20 cellular contexts compared by ENCODE assay signal in the genomic region with DNA sequence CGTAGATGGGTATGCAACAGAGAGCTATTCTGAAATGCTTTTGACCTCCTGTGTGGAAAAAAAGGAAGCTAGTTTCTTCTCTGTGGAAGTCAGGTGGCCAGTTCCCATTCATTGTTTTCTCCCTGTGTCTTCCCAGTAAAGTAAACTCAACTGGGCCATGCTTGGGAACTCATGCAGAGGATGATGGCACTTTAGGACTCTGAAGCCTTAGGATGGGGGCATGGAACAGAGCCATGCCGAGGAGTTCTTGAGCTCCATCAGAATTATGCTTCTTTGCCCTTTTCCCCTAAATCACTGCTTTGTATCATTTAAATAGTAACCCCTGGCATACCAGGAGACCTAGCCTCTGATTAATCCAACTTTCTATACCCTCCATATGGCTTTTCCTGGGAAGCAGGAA. TPM values are rescaled to one million over a fixed set of nuclear protein-coding genes. Genes with fewer than 3 reads are reported as not detected.
DNase-seq lines count a peak whose midpoint lies in the region; ATAC-seq, FAIRE-seq and TF ChIP-seq lines count a peak whose summit lies in the region.
"Had no signal": no experiment of that assay in that cellular context is flagged by ENCODE, and none has a peak within 500 bp of the region (broad histone marks: within the 10 kb centered on the region; RNA-seq: fewer than 3 reads in every experiment).

No MANE protein-coding gene starts in this region.

- H3K4me3 ChIP-seq in OCI-LY3 (ENCODE audit: low read length) (no peak overlapping the region), GM12878 (no peak overlapping the region), thyroid gland (replicated peaks in 1 of 3) (no peak overlapping the region)
- H3K4me3 ChIP-seq: SJSA1 had no signal

- peaks cover 78% of the 10 kb centered on the region for H3K4me1 Mint-ChIP-seq in nephron progenitor cell
- H3K4me1 Mint-ChIP-seq in stimulated activated naive B cell treated with anti-CD40 and anti-IgM and Interleukin-4, amounts not matched to agents 10 μg/mL and 1 μg/mL and 100 μg/mL, for 72 hours: peaks cover 33 to 72% of the 10 kb centered on the region in 2 donors
- H3K4me1 Mint-ChIP-seq in T-helper 2 cell treated with Interferon-gamma antibody and Interleukin-4, amounts not matched to agents 5 μg/mL and 100 μg/mL, for 36 hours (ENCODE audit: low read depth): peaks cover 30% of the 10 kb centered on the region

- 0 out of 2 replicates have a peak overlapping the region, but pooled peaks have one; percentile 77 for H3K4me2 ChIP-seq in OCI-LY3 (ENCODE audit: low read length)
- peak overlapping the region; percentile 17; the same call in 1 of the 2 replicates for H3K4me2 ChIP-seq in GM12878 (ENCODE audit: control insufficient read depth, insufficient read depth)

- H3K79me2 ChIP-seq in OCI-LY3 (ENCODE audit: low read length): peaks cover 73% of the 10 kb centered on the region
- H3K79me2 ChIP-seq in GM12878 (ENCODE audit: control insufficient read depth, insufficient read depth, low read length): no peaks in the 10 kb centered on the region; the same call in none of the 2 replicates

- CTCF ChIA-PET in GM12878 (lab: Yijun Ruan, JAX): interaction anchor here (0.9 to 4.8 kb wide), 6 partner anchors 9 to 521 kb away, joined by 3 to 20 read pairs (median 4); no protein-coding TSS in a partner anchor

- peaks cover 23% of the 10 kb centered on the region for H3K36me3 ChIP-seq in OCI-LY3 (replicated peaks; ENCODE audit: low read depth, low read length)
- no peaks in the 10 kb centered on the region for H3K36me3 ChIP-seq in GM12878 (ENCODE audit: control insufficient read depth in 2 of 2, insufficient read depth in 2 of 2, low read length in 1 of 2)
- H3K36me3 ChIP-seq in thyroid gland: no peaks in the 10 kb centered on the region
- H3K36me3 ChIP-seq: SJSA1 had no signal

- H3K27ac Mint-ChIP-seq in nephron progenitor cell: no peak overlapping the region
- no peak overlapping the region for H3K27ac Mint-ChIP-seq in stimulated activated naive B cell treated with anti-CD40 and anti-IgM and Interleukin-4, amounts not matched to agents 10 μg/mL and 1 μg/mL and 100 μg/mL, for 72 hours
- H3K27ac Mint-ChIP-seq in T-helper 2 cell treated with Interferon-gamma antibody and Interleukin-4, amounts not matched to agents 5 μg/mL and 100 μg/mL, for 36 hours: no peak overlapping the region

- H4K20me1 ChIP-seq in OCI-LY3 (ENCODE audit: insufficient read depth, low read length) (no peaks in the 10 kb centered on the region), GM12878 (ENCODE audit: control insufficient read depth, insufficient read depth) (no peaks in the 10 kb centered on the region)

- BruUV-seq in GM12878 (replicated peaks; lab: Mats Ljungman, UMichigan): no TSS peak

- H3K27ac ChIP-seq in OCI-LY3 (ENCODE audit: low read length) (peak overlapping the region; percentile 87; the same call in 1 of the 2 replicates), GM12878 (ENCODE audit: control insufficient read depth, insufficient read depth) (no peak overlapping the region), thyroid gland (peak overlapping the region in 2 of 3 donors; percentile 38 to 74)
- H3K27ac ChIP-seq: SJSA1 had no signal

- H3K36me3 Mint-ChIP-seq in nephron progenitor cell (ENCODE audit: low read depth): peaks cover 39% of the 10 kb centered on the region
- H3K36me3 Mint-ChIP-seq in stimulated activated naive B cell treated with anti-CD40 and anti-IgM and Interleukin-4, amounts not matched to agents 10 μg/mL and 1 μg/mL and 100 μg/mL, for 72 hours: peaks cover 7 to 27% of the 10 kb centered on the region in 2 donors
- peaks cover 15% of the 10 kb centered on the region for H3K36me3 Mint-ChIP-seq in T-helper 2 cell treated with Interferon-gamma antibody and Interleukin-4, amounts not matched to agents 5 μg/mL and 100 μg/mL, for 36 hours (ENCODE audit: low read depth)

- intact Hi-C loops in GM12878 (cut with micrococcal nuclease; ENCODE audit: unreplicated experiment): loop anchor here (10.0 kb wide), 2 partner anchors 139 to 471 kb away; partner anchors contain the start of gene NXT2
- intact Hi-C loops in thyroid gland (cut with DNase I): no loop called here

- TF ChIP-seq CTCF in OCI-LY3 (IDR thresholded peaks at IDR 0.05; ENCODE audit: low read depth, low read length): no peak
- no peak for TF ChIP-seq CTCF in GM12878 (IDR thresholded peaks at IDR 0.05 in 2 of 3, conservative IDR thresholded peaks at IDR 0.05 in 1 of 3; ENCODE audit: control insufficient read depth in 2 of 3, extremely low read depth in 1 of 3, insufficient read depth in 1 of 3, low read depth in 3 of 3, low read length in 3 of 3)
- TF ChIP-seq CTCF in nephron progenitor cell (IDR thresholded peaks at IDR 0.05): no peak
- no peak for TF ChIP-seq CTCF in thyroid gland (IDR thresholded peaks at IDR 0.05)

- in situ Hi-C loops in GM12878 (cut with MboI): no loop called here

- SMC1A ChIA-PET in GM12878 (lab: Charles Lee; ENCODE audit: uncharacterized antibody, unreplicated experiment): interaction anchor here (0.8 to 2.0 kb wide), 5 partner anchors 9 to 140 kb away, joined by 3 to 8 read pairs (median 3); no protein-coding TSS in a partner anchor

- RAD21 ChIA-PET in GM12878 (lab: Charles Lee; ENCODE audit: unreplicated experiment): interaction anchor here (0.7 to 1.0 kb wide), 2 partner anchors 20 to 38 kb away, joined by 3 read pairs; no protein-coding TSS in a partner anchor

- no peak for TF ChIP-seq EP300 in GM12878 (IDR thresholded peaks at IDR 0.05; ENCODE audit: borderline replicate concordance in 1 of 2, control insufficient read depth in 1 of 2, low read depth in 2 of 2, low read length in 2 of 2)

- peak overlapping the region; percentile 62 for H3K4me3 Mint-ChIP-seq in nephron progenitor cell
- no peak overlapping the region for H3K4me3 Mint-ChIP-seq in stimulated activated naive B cell treated with anti-CD40 and anti-IgM and Interleukin-4, amounts not matched to agents 10 μg/mL and 1 μg/mL and 100 μg/mL, for 72 hours
- no peak overlapping the region for H3K4me3 Mint-ChIP-seq in T-helper 2 cell treated with Interferon-gamma antibody and Interleukin-4, amounts not matched to agents 5 μg/mL and 100 μg/mL, for 36 hours

- H3K4me1 ChIP-seq in OCI-LY3 (ENCODE audit: low read length): peaks cover 57% of the 10 kb centered on the region
- H3K4me1 ChIP-seq in GM12878 (ENCODE audit: control insufficient read depth, insufficient read depth, low read length): peaks cover 8% of the 10 kb centered on the region
- peaks cover 24 to 33% of the 10 kb centered on the region in 2 donors for H3K4me1 ChIP-seq in thyroid gland

- H2AFZ ChIP-seq in OCI-LY3 (ENCODE audit: low read depth, low read length): no peak overlapping the region
- H2AFZ ChIP-seq in GM12878 (ENCODE audit: control insufficient read depth, low read depth, low read length): no peak overlapping the region

- no peak overlapping the region for H3K9ac ChIP-seq in OCI-LY3 (ENCODE audit: low read length)
- no peak overlapping the region for H3K9ac ChIP-seq in GM12878 (ENCODE audit: control insufficient read depth, insufficient read depth, low read length)

- no peak for TF ChIP-seq RAD21 in GM12878 (IDR thresholded peaks at IDR 0.05; ENCODE audit: insufficient read depth, low read depth, low read length)

- H3K9me3 ChIP-seq in OCI-LY3 (ENCODE audit: insufficient read depth, low read length) (no peaks in the 10 kb centered on the region), GM12878 (replicated peaks; ENCODE audit: control insufficient read depth, insufficient read depth, low read length) (no peaks in the 10 kb centered on the region; the same call in 2 of the 3 replicates), thyroid gland (no peaks in the 10 kb centered on the region)
- H3K9me3 ChIP-seq: SJSA1 had no signal

- DNase-seq in GM12878 (ENCODE audit: low read depth, low spot score) (no peak), nephron progenitor cell (no peak), thyroid gland (peak; percentile 59 to 66)
- no peak for DNase-seq in activated naive CD4-positive, alpha-beta T cell (lab: John Stamatoyannopoulos, UW)
- no peak for DNase-seq in stimulated activated naive B cell treated with anti-CD40 and anti-IgM and Interleukin-4, amounts not matched to agents 10 μg/mL and 1 μg/mL and 100 μg/mL, for 72 hours
- no peak for DNase-seq in T-helper 2 cell treated with Interferon-gamma antibody and Interleukin-4, amounts not matched to agents 5 μg/mL and 100 μg/mL, for 36 hours (ENCODE audit: low spot score)
- DNase-seq: ACHN; C1 segment of cervical spinal cord; CD8-positive, alpha-beta memory T cell; DMS53; EL; KBM-7; NCI-H1436; NCI-H1930; NCI-H526 had no signal

- no peaks in the 10 kb centered on the region for H3K9me3 Mint-ChIP-seq in nephron progenitor cell
- H3K9me3 Mint-ChIP-seq in stimulated activated naive B cell treated with anti-CD40 and anti-IgM and Interleukin-4, amounts not matched to agents 10 μg/mL and 1 μg/mL and 100 μg/mL, for 72 hours: peaks cover 0 to 6% of the 10 kb centered on the region in 2 donors
- H3K9me3 Mint-ChIP-seq in T-helper 2 cell treated with Interferon-gamma antibody and Interleukin-4, amounts not matched to agents 5 μg/mL and 100 μg/mL, for 36 hours: no peaks in the 10 kb centered on the region
- H3K9me3 Mint-ChIP-seq: CD8-positive, alpha-beta memory T cell had no signal

- peaks cover 5% of the 10 kb centered on the region for H3K27me3 Mint-ChIP-seq in nephron progenitor cell (ENCODE audit: low read depth, poor library complexity)
- peaks cover 0 to 7% of the 10 kb centered on the region in 2 donors for H3K27me3 Mint-ChIP-seq in stimulated activated naive B cell treated with anti-CD40 and anti-IgM and Interleukin-4, amounts not matched to agents 10 μg/mL and 1 μg/mL and 100 μg/mL, for 72 hours
- H3K27me3 Mint-ChIP-seq in T-helper 2 cell treated with Interferon-gamma antibody and Interleukin-4, amounts not matched to agents 5 μg/mL and 100 μg/mL, for 36 hours (ENCODE audit: low read depth): no peaks in the 10 kb centered on the region

- H3K27me3 ChIP-seq in OCI-LY3 (ENCODE audit: low read depth, low read length): no peaks in the 10 kb centered on the region
- no peaks in the 10 kb centered on the region for H3K27me3 ChIP-seq in GM12878 (replicated peaks in 1 of 2; ENCODE audit: control insufficient read depth in 2 of 2, insufficient read depth in 2 of 2, low read length in 1 of 2)
- H3K27me3 ChIP-seq in thyroid gland: no peaks in the 10 kb centered on the region
- H3K27me3 ChIP-seq: SJSA1 had no signal

- ATAC-seq in GM12878: no peak
- no peak for ATAC-seq in stimulated activated naive B cell treated with anti-CD40 and anti-IgM and Interleukin-4, amounts not matched to agents 10 μg/mL and 1 μg/mL and 100 μg/mL, for 72 hours (replicated peaks)
- ATAC-seq: Panc1 had no signal

- no peak for TF ChIP-seq POLR2A in GM12878 (IDR thresholded peaks at IDR 0.05; ENCODE audit: low read depth, low read length)
- TF ChIP-seq POLR2A in thyroid gland (IDR thresholded peaks at IDR 0.05): no peak

- 86% methylated on average over 2 of the region's 2 CpGs for WGBS in GM12878 (ENCODE audit: insufficient coverage, insufficient replicate concordance, low lambda C conversion rate, missing lambda C conversion rate)
- 17 to 20% methylated on average over 2 of the region's 2 CpGs for WGBS in thyroid gland, 2 donors

- POLR2A ChIA-PET in GM12878 (lab: Charles Lee): interaction anchor here (1.0 to 1.1 kb wide), 2 partner anchors 39 to 311 kb away, joined by 3 read pairs; no protein-coding TSS in a partner anchor

- no peak for FAIRE-seq in GM12878 (lab: Jason Lieb, UNC)
- FAIRE-seq: GM12891, H1 had no signal

RNA-seq across cellular contexts. Expression of gene TMEM164, which starts 3.2 kb away (rescaled TPM):
- total RNA-seq in GM12878 (2013; cell fraction: nucleolus; rRNA removed): 22.8 and 32.5 TPM in 2 replicates
- total RNA-seq in GM12878 (2014; rRNA removed) (8.1 and 11.1 TPM in 2 replicates), GM12878 (2014; rRNA removed; fragmentation: Illumina TruSeq; extraction: Trizol) (7.2 and 7.8 TPM in 2 replicates), GM12878 (2021) (16.8 and 18.3 TPM in 2 replicates), thyroid gland (10 to 100 TPM; 28.8 to 40.0 (median 33.8) TPM)
- 5.2 TPM for polyA plus RNA-seq in GM12878 (2011; ENCODE audit: low read depth)
- polyA plus RNA-seq in GM12878 (2011; rRNA removed) (5.2 and 6.9 TPM in 2 replicates), GM12878 (2014; fragmentation: Illumina TruSeq; extraction: Trizol) (13.2 and 13.7 TPM in 2 replicates), GM12878 (2014; fragmentation: Nextera tagmentation; extraction: Ambion mirVana) (1 to 10 TPM in 1 of 2 experiments, under 1 TPM in 1; 0.61 to 1.2 TPM), GM12878 (2014; rRNA removed) (8.0 and 11.5 TPM in 2 replicates), GM12878 (2016; fragmentation: Nextera tagmentation; extraction: Ambion mirVana) (1 to 10 TPM; 2.4 to 3.2 TPM)
- polyA plus RNA-seq in GM12878 (2011; cell fraction: cytosol; rRNA removed): 7.6 and 8.7 TPM in 2 replicates
- 10.8 and 15.1 TPM in 2 replicates for polyA plus RNA-seq in GM12878 (2011; cell fraction: nucleus; rRNA removed)
- polyA plus RNA-seq in GM12878 (2012): 7.4 and 10.6 TPM in 2 replicates
- polyA minus RNA-seq in GM12878 (2011; rRNA and poly(A)+ RNA removed): 8.7 and 12.1 TPM in 2 replicates
- 6.3 and 10.7 TPM in 2 replicates for polyA minus RNA-seq in GM12878 (2011; cell fraction: cytosol; rRNA and poly(A)+ RNA removed)
- 5.3 and 14.1 TPM in 2 replicates for polyA minus RNA-seq in GM12878 (2011; cell fraction: nucleus; rRNA and poly(A)+ RNA removed)

Comparison
In these comparisons a context has a peak if more than half of its experiments do, and no peak if none do; other contexts are left out.
1. DNase-seq: peak in thyroid gland (2 of 2); none in GM12878 (single experiment), nephron progenitor cell (single experiment), activated naive CD4-positive, alpha-beta T cell (0 of 4), stimulated activated naive B cell treated with anti-CD40 and anti-IgM and Interleukin-4, amounts not matched to agents 10 μg/mL and 1 μg/mL and 100 μg/mL, for 72 hours (single experiment) and T-helper 2 cell treated with Interferon-gamma antibody and Interleukin-4, amounts not matched to agents 5 μg/mL and 100 μg/mL, for 36 hours (single experiment).